In genomic region chr16:2513405-2514332, GRCh38 we compare ENCODE assay signal across 8 cellular contexts. TPM values are rescaled to one million over a fixed set of nuclear protein-coding genes. Genes with fewer than 3 reads are reported as not detected.
DNase-seq lines count a peak whose midpoint lies in the region; ATAC-seq, FAIRE-seq and TF ChIP-seq lines count a peak whose summit lies in the region.

ATP6V0C (plus strand) TSS chr16:2513952; CDS start chr16:2514104, 152 bp downstream.

- H3K9ac ChIP-seq in kidney (ENCODE audit: low read length in 2 of 2) = peak within 1 kb of the TSS; percentile 75 to 97

- TF ChIP-seq CTCF in AG09319 (IDR thresholded peaks at IDR 0.05; ENCODE audit: low read depth, low read length) (no peak), kidney (IDR thresholded peaks at IDR 0.05; ENCODE audit: borderline replicate concordance, extremely low read depth, insufficient read depth) (no peak)

- H3K36me3 ChIP-seq in kidney (ENCODE audit: control insufficient read depth in 1 of 2, insufficient read depth in 2 of 2, low read length in 2 of 2) = peaks cover 0 to 5% of the 10 kb centered on the region in 2 donors

- no peaks in the 10 kb centered on the region for H3K9me3 ChIP-seq in kidney (ENCODE audit: control insufficient read depth in 1 of 2, low read length in 2 of 2)

- peak within 1 kb of the TSS; percentile 83 to 91 for H3K4me3 ChIP-seq in kidney (ENCODE audit: low read length in 2 of 2)

- peak within 1 kb of the TSS; percentile 99 for H3K27ac ChIP-seq in kidney (ENCODE audit: low read depth in 2 of 2, low read length in 2 of 2)

- peaks cover 25 to 54% of the 10 kb centered on the region in 2 donors for H3K4me1 ChIP-seq in kidney (ENCODE audit: control insufficient read depth in 1 of 2, insufficient read depth in 1 of 2, low read depth in 1 of 2, low read length in 2 of 2)

- ATAC-seq in GM19035 (IDR thresholded peaks at IDR 0.05; ENCODE audit: unreplicated experiment) (peak; percentile 71), HG03280 (IDR thresholded peaks at IDR 0.05; ENCODE audit: unreplicated experiment) (peak; percentile 78)
- peak; percentile 86 to 89 for ATAC-seq in activated CD4-positive, CD25-positive, alpha-beta regulatory T cell treated with anti-CD3 and anti-CD28 coated beads, Interleukin-2, amount 50 U/mL, for 24 hours

- intact Hi-C loops in kidney (cut with DNase I) = no loop called here

- DNase-seq in AG09319 (ENCODE audit: extremely low read depth, low read depth) (peak; percentile 59), NCI-H345 treated with DMSO at 0.1 percent for 48 hours (lab: John Stamatoyannopoulos, UW; ENCODE audit: unreplicated experiment) (peak; percentile 85), cerebellar cortex (ENCODE audit: low spot score) (peak; percentile 89), kidney (peak; percentile 98)
- DNase-seq in stimulated activated CD4-positive, alpha-beta T cell treated with anti-CD3 and anti-CD28 coated beads, Interleukin-15, amount 100 ng/mL, for 1 hour (ENCODE audit: low read depth in 1 of 2, low spot score in 1 of 2) = peak; percentile 86 to 89

- no peak for FAIRE-seq in kidney (lab: Jason Lieb, UNC)

RNA-seq across cellular contexts. Expression of gene ATP6V0C, which starts in this region (rescaled TPM):
- 303 TPM for total RNA-seq in kidney
- polyA plus RNA-seq in kidney (ENCODE audit: insufficient read depth, low read depth, low replicate concordance) = 520 TPM

Comparison
In these comparisons a context has a peak if more than half of its experiments do, and no peak if none do; other contexts are left out.
1. Peak in every context shown above with its lines: DNase-seq, ATAC-seq, H3K4me3 ChIP-seq and H3K27ac ChIP-seq.